Comparison of ENCODE assay signal across 1 cellular context in the genomic region with DNA sequence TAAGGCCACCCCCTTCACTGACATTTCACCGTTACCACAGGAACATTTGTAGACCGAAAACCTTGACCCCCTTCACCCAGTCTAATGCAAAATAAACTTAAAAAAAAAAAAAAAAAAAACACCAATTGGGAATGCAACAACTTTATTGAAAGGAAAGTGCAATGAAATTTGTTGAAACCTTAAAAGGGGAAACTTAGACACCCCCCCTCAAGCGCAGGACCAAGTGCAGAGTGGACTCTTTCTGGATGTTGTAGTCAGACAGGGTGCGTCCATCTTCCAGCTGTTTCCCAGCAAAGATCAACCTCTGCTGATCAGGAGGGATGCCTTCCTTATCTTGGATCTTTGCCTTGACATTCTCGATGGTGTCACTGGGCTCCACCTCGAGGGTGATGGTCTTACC.
A peak's percentile ranks its signal among the peaks of the same experiment; 100 is the strongest.
TF ChIP-seq lines count a peak whose summit lies in the region.
"Not testable (repeated sequence)": the region's sequence is repeated elsewhere in the genome, so short reads cannot be mapped to it uniquely, and the experiment has no call there.

No MANE protein-coding gene starts in this region.

TF ChIP-seq in HepG2, 621 proteins besides CTCF, POLR2A, EP300 and RAD21:
- TF ChIP-seq ZBTB40 (IDR thresholded peaks at IDR 0.05), result peak; percentile 44; the same call in 1 of the 2 replicates
- TF ChIP-seq ZBTB40 (CRISPR knock-in tag; IDR thresholded peaks at IDR 0.05), result not testable (repeated sequence)
